Comparison of ENCODE assay signal across 6 cellular contexts in genomic region chr1:36089393-36090121, GRCh38. TPM values are rescaled to one million over a fixed set of nuclear protein-coding genes. Genes with fewer than 3 reads are reported as not detected.
A peak's percentile ranks its signal among the peaks of the same experiment; 100 is the strongest.
DNase-seq lines count a peak whose midpoint lies in the region; TF ChIP-seq lines count a peak whose summit lies in the region.

No MANE protein-coding gene starts in this region.

- H3K79me2 ChIP-seq in Karpas-422 (ENCODE audit: low read length) (peaks cover 22% of the 10 kb centered on the region), parathyroid adenoma (no peaks in the 10 kb centered on the region)

- no peaks in the 10 kb centered on the region for H3K9me2 ChIP-seq in Karpas-422 (replicated peaks; ENCODE audit: insufficient read depth, low read length)

- H3K27ac Mint-ChIP-seq in Calu3 (ENCODE audit: unreplicated experiment): peak overlapping the region; percentile 85

- H3K4me1 ChIP-seq in Karpas-422 (ENCODE audit: low read length) (peaks cover 17% of the 10 kb centered on the region), parathyroid adenoma (no peaks in the 10 kb centered on the region)

- H3K4me1 Mint-ChIP-seq in Calu3 (ENCODE audit: low read depth, unreplicated experiment): peaks cover 9% of the 10 kb centered on the region

- CTCF ChIA-PET in Calu3 (lab: Charles Lee): interaction anchor here (0.8 kb wide), 1 partner anchor 8 kb away, joined by 3 read pairs; no protein-coding TSS in a partner anchor

- no peaks in the 10 kb centered on the region for H3K9me3 Mint-ChIP-seq in Calu3 (ENCODE audit: low read depth, unreplicated experiment)

- peak overlapping the region; percentile 88 for H3K4me2 ChIP-seq in Karpas-422 (ENCODE audit: low read depth, low read length, poor library complexity, severe bottlenecking)
- H3K4me2 ChIP-seq in parathyroid adenoma (ENCODE audit: low read length): peak overlapping the region; percentile 84

- H3K27me3 ChIP-seq in Karpas-422 (ENCODE audit: low read length) (no peaks in the 10 kb centered on the region), parathyroid adenoma (ENCODE audit: control insufficient read depth, insufficient read depth, low read length) (no peaks in the 10 kb centered on the region)

- H3K27ac ChIP-seq in Karpas-422 (ENCODE audit: low read length): peak overlapping the region; percentile 2; the same call in 1 of the 2 replicates
- H3K27ac ChIP-seq in parathyroid adenoma: peak overlapping the region; percentile 46

- peak; percentile 33 for DNase-seq in Calu3
- peak; percentile 68 for DNase-seq in Karpas-422
- DNase-seq in dedifferentiated amniotic fluid mesenchymal stem cell (ENCODE audit: extremely low spot score): peak; percentile 29
- DNase-seq in pons (ENCODE audit: low spot score): no peak
- no peak for DNase-seq in HuH-7.5 (ENCODE audit: low spot score)

- TF ChIP-seq CTCF in Calu3 (IDR thresholded peaks at IDR 0.05; ENCODE audit: unreplicated experiment) (no peak), parathyroid adenoma (IDR thresholded peaks at IDR 0.05) (no peak)

- H3K9me3 ChIP-seq in Karpas-422 (ENCODE audit: low read length): no peaks in the 10 kb centered on the region
- H3K9me3 ChIP-seq in parathyroid adenoma (ENCODE audit: control insufficient read depth, low read length): no peaks in the 10 kb centered on the region

- H3K9ac ChIP-seq in Karpas-422 (ENCODE audit: low read length) (peak overlapping the region; percentile 92), parathyroid adenoma (peak overlapping the region; percentile 25)

- peaks cover 3% of the 10 kb centered on the region; the same call in 1 of the 2 replicates for H3K36me3 ChIP-seq in Karpas-422 (ENCODE audit: insufficient read depth, low read length)
- H3K36me3 ChIP-seq in parathyroid adenoma (ENCODE audit: control insufficient read depth, insufficient read depth, low read length): no peaks in the 10 kb centered on the region

- peak overlapping the region; percentile 89 for H3K4me3 Mint-ChIP-seq in Calu3 (ENCODE audit: low read depth, unreplicated experiment)

- intact Hi-C loops in Calu3 (cut with micrococcal nuclease; ENCODE audit: unreplicated experiment): no loop called here

- H2AFZ ChIP-seq in Karpas-422 (ENCODE audit: low read length) (peak overlapping the region; percentile 56; the same call in 1 of the 2 replicates), parathyroid adenoma (peak overlapping the region; percentile 92)

- TSS peak; percentile 82 for BruUV-seq in Calu3 (replicated peaks; lab: Mats Ljungman, UMichigan)

- H3K4me3 ChIP-seq in Karpas-422 (ENCODE audit: low read length) (peak overlapping the region; percentile 97), parathyroid adenoma (ENCODE audit: low read depth, low read length) (peak overlapping the region; percentile 85)

- H3K36me3 Mint-ChIP-seq in Calu3 (ENCODE audit: insufficient read depth, unreplicated experiment): peaks cover 30% of the 10 kb centered on the region

- H3K27me3 Mint-ChIP-seq in Calu3 (ENCODE audit: unreplicated experiment): no peaks in the 10 kb centered on the region

- H4K20me1 ChIP-seq in Karpas-422 (ENCODE audit: insufficient read depth, low read depth, low read length): 0 out of 2 replicates have a peak, but pooled peaks cover 13% of the 10 kb centered on the region

RNA-seq across cellular contexts. Expression of gene ADPRS, which starts 0.9 kb away (rescaled TPM):
- 26.5 and 32.8 TPM in 2 replicates for total RNA-seq in Calu3 (2022)
- 29.3 and 42.8 TPM in 2 replicates for total RNA-seq in Karpas-422 (2014; rRNA removed; shearing (Covaris generic); ENCODE audit: low replicate concordance)

RNA-seq across cellular contexts. Expression of gene TEKT2, which starts 5.7 kb away (rescaled TPM):
- 0.31 TPM in 1 of 2 replicates, not detected in the other for total RNA-seq in Calu3 (2022)
- 0.86 and 1.7 TPM in 2 replicates for total RNA-seq in Karpas-422 (2014; rRNA removed; shearing (Covaris generic); ENCODE audit: low replicate concordance)

RNA-seq across cellular contexts. Expression of gene COL8A2, which starts 35.5 kb away (rescaled TPM):
- 0.07 TPM in 1 of 2 replicates, not detected in the other for total RNA-seq in Calu3 (2022)
- total RNA-seq in Karpas-422 (2014; rRNA removed; shearing (Covaris generic); ENCODE audit: low replicate concordance): 0.04 TPM in 1 of 2 replicates, not detected in the other

RNA-seq across cellular contexts. Expression of gene TRAPPC3, which starts 59.7 kb away (rescaled TPM):
- total RNA-seq in Calu3 (2022): 70.3 and 71.5 TPM in 2 replicates
- total RNA-seq in Karpas-422 (2014; rRNA removed; shearing (Covaris generic); ENCODE audit: low replicate concordance): 46.7 and 81.0 TPM in 2 replicates

Comparison
In these comparisons a context has a peak if more than half of its experiments do, and no peak if none do; other contexts are left out.
1. DNase-seq: peak in Calu3 (single experiment), Karpas-422 (single experiment) and dedifferentiated amniotic fluid mesenchymal stem cell (single experiment); none in pons (single experiment) and HuH-7.5 (single experiment).